Comparison of ENCODE assay signal across 17 cellular contexts in the genomic region with DNA sequence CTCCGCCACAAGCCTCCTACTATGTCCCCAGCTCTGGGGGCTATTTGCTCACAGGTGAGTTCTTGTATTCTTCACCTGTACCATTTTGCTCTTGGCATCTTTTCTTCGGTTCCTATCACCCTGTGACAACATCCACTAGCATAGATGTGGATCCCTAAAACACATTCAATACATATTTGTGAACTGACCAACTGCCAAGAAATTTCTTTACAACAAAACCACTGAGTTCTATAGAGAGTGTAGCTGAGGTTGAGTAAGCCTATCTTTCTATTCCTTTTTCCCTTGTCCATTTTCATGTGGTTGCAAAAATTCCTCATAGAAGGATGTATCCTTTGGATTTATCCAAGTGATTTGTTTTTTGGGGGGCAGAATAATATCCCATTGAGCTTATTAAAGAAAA.
DNase-seq lines count a peak whose midpoint lies in the region; ATAC-seq, FAIRE-seq and TF ChIP-seq lines count a peak whose summit lies in the region.
"Had no signal": no experiment of that assay in that cellular context is flagged by ENCODE, and none has a peak within 500 bp of the region (broad histone marks: within the 10 kb centered on the region; RNA-seq: fewer than 3 reads in every experiment).

No MANE protein-coding gene starts in this region.

- H3K79me2 ChIP-seq in astrocyte (ENCODE audit: insufficient read depth, low read length) = no peaks in the 10 kb centered on the region
- H3K79me2 ChIP-seq in smooth muscle cell (ENCODE audit: low read depth) = no peaks in the 10 kb centered on the region

- no peaks in the 10 kb centered on the region for H3K27me3 ChIP-seq in astrocyte (ENCODE audit: insufficient read depth, low read length)
- no peaks in the 10 kb centered on the region for H3K27me3 ChIP-seq in smooth muscle cell (ENCODE audit: low read depth)
- no peaks in the 10 kb centered on the region for H3K27me3 ChIP-seq in testis
- H3K27me3 ChIP-seq: BLaER1 treated with 17β-estradiol and CSF1 and Interleukin-3, amounts not matched to agents 10 nM and 100 nM had no signal

- no peaks in the 10 kb centered on the region for H3K27me3 Mint-ChIP-seq in astrocyte (ENCODE audit: low read depth, unreplicated experiment)
- H3K27me3 Mint-ChIP-seq: CD4-positive, CD25-positive, alpha-beta regulatory T cell had no signal

- H3K4me3 Mint-ChIP-seq in astrocyte (ENCODE audit: unreplicated experiment) = no peak overlapping the region
- H3K4me3 Mint-ChIP-seq: CD4-positive, CD25-positive, alpha-beta regulatory T cell had no signal

- WGBS in smooth muscle cell (ENCODE audit: low lambda C conversion rate) = 78% methylated on average over 2 of the region's 2 CpGs
- WGBS in testis, 2 donors = 90 to 91% methylated on average over 2 of the region's 2 CpGs

- H3K27ac Mint-ChIP-seq in astrocyte (ENCODE audit: unreplicated experiment) = peak overlapping the region; percentile 73

- H3K9me3 Mint-ChIP-seq in astrocyte (ENCODE audit: unreplicated experiment) = no peaks in the 10 kb centered on the region
- H3K9me3 Mint-ChIP-seq: CD4-positive, CD25-positive, alpha-beta regulatory T cell had no signal

- H3K36me3 Mint-ChIP-seq in astrocyte (ENCODE audit: low read depth, unreplicated experiment) = no peaks in the 10 kb centered on the region

- H3K36me3 ChIP-seq in astrocyte (ENCODE audit: insufficient read depth, low read length) (no peaks in the 10 kb centered on the region), smooth muscle cell (ENCODE audit: low read depth) (no peaks in the 10 kb centered on the region), testis (ENCODE audit: low read depth, missing control alignments) (no peaks in the 10 kb centered on the region)
- H3K36me3 ChIP-seq: BLaER1 treated with 17β-estradiol and CSF1 and Interleukin-3, amounts not matched to agents 10 nM and 100 nM; HAP-1 had no signal

- FAIRE-seq in astrocyte (lab: Jason Lieb, UNC) = no peak
- FAIRE-seq: GM12878, GM18507, HepG2, HTR-8/SVneo had no signal

- H4K20me1 ChIP-seq in astrocyte (ENCODE audit: insufficient read depth, low read length) = no peaks in the 10 kb centered on the region
- no peaks in the 10 kb centered on the region for H4K20me1 ChIP-seq in smooth muscle cell (ENCODE audit: low read depth)
- H4K20me1 ChIP-seq: BLaER1 treated with 17β-estradiol and CSF1 and Interleukin-3, amounts not matched to agents 10 nM and 100 nM had no signal

- no peak for TF ChIP-seq POLR2A in testis (IDR thresholded peaks at IDR 0.05)

- peaks cover 7% of the 10 kb centered on the region for H3K4me1 ChIP-seq in astrocyte (ENCODE audit: insufficient read depth, low read length)
- no peaks in the 10 kb centered on the region for H3K4me1 ChIP-seq in smooth muscle cell (ENCODE audit: low read depth)
- no peaks in the 10 kb centered on the region for H3K4me1 ChIP-seq in testis
- H3K4me1 ChIP-seq: HAP-1 had no signal

- H3K27ac ChIP-seq in astrocyte (ENCODE audit: low read depth, low read length) (no peak overlapping the region), smooth muscle cell (ENCODE audit: low read depth) (peak overlapping the region; percentile 59), testis (no peak overlapping the region)
- H3K27ac ChIP-seq: BLaER1 treated with 17β-estradiol and CSF1 and Interleukin-3, amounts not matched to agents 10 nM and 100 nM had no signal

- H2AFZ ChIP-seq in astrocyte (ENCODE audit: low read depth, low read length) (no peak overlapping the region), smooth muscle cell (ENCODE audit: low read depth) (no peak overlapping the region)

- H3K4me1 Mint-ChIP-seq in astrocyte (ENCODE audit: low read depth, unreplicated experiment) = peaks cover 25% of the 10 kb centered on the region

- ATAC-seq in GM21423 (IDR thresholded peaks at IDR 0.05; ENCODE audit: unreplicated experiment) = no peak
- ATAC-seq: GM12878, HepG2 had no signal

- intact Hi-C loops in testis (cut with DNase I; ENCODE audit: low total_unique reads) = no loop called here

- no peak overlapping the region for H3K4me2 ChIP-seq in astrocyte (ENCODE audit: low read length)
- H3K4me2 ChIP-seq in smooth muscle cell = no peak overlapping the region
- H3K4me2 ChIP-seq: BLaER1 treated with 17β-estradiol and CSF1 and Interleukin-3, amounts not matched to agents 10 nM and 100 nM had no signal

- no peaks in the 10 kb centered on the region for H3K9me3 ChIP-seq in astrocyte (ENCODE audit: insufficient read depth, low read depth, low read length)
- no peaks in the 10 kb centered on the region for H3K9me3 ChIP-seq in smooth muscle cell (replicated peaks; ENCODE audit: low read depth)
- H3K9me3 ChIP-seq in testis = no peaks in the 10 kb centered on the region
- H3K9me3 ChIP-seq: HAP-1 had no signal

- TF ChIP-seq CTCF in astrocyte (IDR thresholded peaks at IDR 0.05; ENCODE audit: insufficient read depth, low read depth, low read length) (no peak), foreskin fibroblast (IDR thresholded peaks at IDR 0.05; ENCODE audit: low read depth, low read length) (no peak), smooth muscle cell (IDR thresholded peaks at IDR 0.05; ENCODE audit: borderline replicate concordance, insufficient read depth, poor library complexity, severe bottlenecking) (no peak), testis (IDR thresholded peaks at IDR 0.05) (no peak)

- DNase-seq in M059J (ENCODE audit: low read depth) = peak; percentile 40
- peak; percentile 20 for DNase-seq in astrocyte (ENCODE audit: low read depth)
- DNase-seq in foreskin fibroblast = peak; percentile 17 to 55
- DNase-seq in smooth muscle cell (lab: John Stamatoyannopoulos, UW; ENCODE audit: unreplicated experiment) = no peak
- no peak for DNase-seq in stimulated activated CD4-positive, alpha-beta T cell treated with anti-CD3 and anti-CD28 coated beads, Interleukin-2, amount 100 ng/mL, for 24 hours
- no peak for DNase-seq in testis
- DNase-seq: ACHN; CD4-positive, CD25-positive, alpha-beta regulatory T cell; DMS53; GOT3 had no signal

- no peaks in the 10 kb centered on the region for H3F3A ChIP-seq in smooth muscle cell (ENCODE audit: low read depth)

- H3K4me3 ChIP-seq in astrocyte (ENCODE audit: insufficient read depth, low read depth, low read length) (no peak overlapping the region), foreskin fibroblast (ENCODE audit: low read depth in 1 of 2, low read length in 2 of 2) (no peak overlapping the region), smooth muscle cell (no peak overlapping the region), testis (no peak overlapping the region)
- H3K4me3 ChIP-seq: BLaER1 treated with 17β-estradiol and CSF1 and Interleukin-3, amounts not matched to agents 10 nM and 100 nM; GM12878; HAP-1 had no signal

- no peak overlapping the region for H3K9ac ChIP-seq in astrocyte (ENCODE audit: low read length)
- H3K9ac ChIP-seq in smooth muscle cell (ENCODE audit: low read depth) = no peak overlapping the region
- H3K9ac ChIP-seq: BLaER1 treated with 17β-estradiol and CSF1 and Interleukin-3, amounts not matched to agents 10 nM and 100 nM had no signal

Comparison
In these comparisons a context has a peak if more than half of its experiments do, and no peak if none do; other contexts are left out.
1. DNase-seq: peak in M059J (single experiment), astrocyte (single experiment) and foreskin fibroblast (2 of 2); none in smooth muscle cell (single experiment), stimulated activated CD4-positive, alpha-beta T cell treated with anti-CD3 and anti-CD28 coated beads, Interleukin-2, amount 100 ng/mL, for 24 hours (0 of 2) and testis (single experiment).